9 cellular contexts compared by ENCODE assay signal in the genomic region with DNA sequence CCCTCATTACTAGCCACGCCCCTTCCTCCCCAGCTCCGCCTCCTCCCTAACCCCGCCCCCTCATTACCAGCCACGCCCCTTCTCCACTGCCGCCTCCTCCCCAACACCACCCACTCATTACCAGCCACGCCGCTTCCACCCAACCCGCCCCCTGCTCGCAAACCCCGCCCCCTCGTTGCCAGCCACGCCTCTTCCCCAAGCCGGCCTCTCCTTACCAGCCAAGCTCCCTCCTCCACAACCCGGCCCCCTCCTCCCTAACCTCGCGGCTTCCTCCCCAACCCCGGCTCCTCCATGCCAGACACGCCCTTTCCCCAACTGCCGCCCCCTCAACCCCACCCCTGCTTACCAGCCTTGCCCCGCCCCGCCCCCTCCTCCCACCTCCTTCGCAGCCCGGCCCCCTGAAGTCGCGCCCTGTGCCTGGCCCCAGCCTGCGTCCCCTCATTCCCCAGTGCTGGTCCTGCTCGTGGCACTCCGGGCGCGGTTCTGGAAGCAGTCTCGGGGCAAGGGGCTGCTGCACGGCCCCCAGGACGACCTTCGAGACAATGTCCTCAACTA. TPM values are rescaled to one million over a fixed set of nuclear protein-coding genes. Genes with fewer than 3 reads are reported as not detected.
A peak's percentile ranks its signal among the peaks of the same experiment; 100 is the strongest.
DNase-seq lines count a peak whose midpoint lies in the region; ATAC-seq, FAIRE-seq and TF ChIP-seq lines count a peak whose summit lies in the region.
"Had no signal": no experiment of that assay in that cellular context is flagged by ENCODE, and none has a peak within 500 bp of the region (broad histone marks: within the 10 kb centered on the region; RNA-seq: fewer than 3 reads in every experiment).

No MANE protein-coding gene starts in this region.

- no peak overlapping the region for H3K4me3 Mint-ChIP-seq in T-helper 2 cell treated with Interferon-gamma antibody and Interleukin-4, amounts not matched to agents 5 μg/mL and 100 μg/mL, for 36 hours

- no peaks in the 10 kb centered on the region for H3K4me1 Mint-ChIP-seq in T-helper 2 cell treated with Interferon-gamma antibody and Interleukin-4, amounts not matched to agents 5 μg/mL and 100 μg/mL, for 36 hours (ENCODE audit: low read depth)

- no peak for FAIRE-seq in H54 (lab: Jason Lieb, UNC)

- no peak for TF ChIP-seq POLR2A in H54 (IDR thresholded peaks at IDR 0.05; ENCODE audit: low read depth, low read length)

- no peaks in the 10 kb centered on the region for H3K9me3 Mint-ChIP-seq in T-helper 2 cell treated with Interferon-gamma antibody and Interleukin-4, amounts not matched to agents 5 μg/mL and 100 μg/mL, for 36 hours

- H3K36me3 Mint-ChIP-seq in T-helper 2 cell treated with Interferon-gamma antibody and Interleukin-4, amounts not matched to agents 5 μg/mL and 100 μg/mL, for 36 hours (ENCODE audit: low read depth) = no peaks in the 10 kb centered on the region

- ATAC-seq in HG02973 (IDR thresholded peaks at IDR 0.05; ENCODE audit: unreplicated experiment) = no peak

- no peak overlapping the region for H3K27ac Mint-ChIP-seq in T-helper 2 cell treated with Interferon-gamma antibody and Interleukin-4, amounts not matched to agents 5 μg/mL and 100 μg/mL, for 36 hours

- no peaks in the 10 kb centered on the region for H3K27me3 Mint-ChIP-seq in T-helper 2 cell treated with Interferon-gamma antibody and Interleukin-4, amounts not matched to agents 5 μg/mL and 100 μg/mL, for 36 hours (ENCODE audit: low read depth)

- peak; percentile 92 for DNase-seq in AG08396 (ENCODE audit: low spot score)
- peak; percentile 87 for DNase-seq in H54 (ENCODE audit: insufficient read length, low spot score)
- peak; percentile 51 for DNase-seq in T-helper 2 cell treated with Interferon-gamma antibody and Interleukin-4, amounts not matched to agents 5 μg/mL and 100 μg/mL, for 36 hours (ENCODE audit: low spot score)
- peak; percentile 79 for DNase-seq in fibroblast of peridontal ligament (ENCODE audit: extremely low read depth)
- DNase-seq in pulmonary artery endothelial cell (ENCODE audit: low read depth, low spot score) = peak; percentile 52
- no peak for DNase-seq in kidney glomerular epithelial cell (lab: John Stamatoyannopoulos, UW)
- no peak for DNase-seq in NCI-H1436 treated with DMSO at 0.1 percent for 48 hours (lab: John Stamatoyannopoulos, UW)

RNA-seq across cellular contexts. Expression of a gene that starts 7.2 kb away (rescaled TPM):
- total RNA-seq in pulmonary artery endothelial cell = 0.13 and 0.18 TPM in 2 replicates
- total RNA-seq: activated CD8-positive, alpha-beta memory T cell treated with anti-CD3 and anti-CD28 coated beads for 36 hours had no signal

RNA-seq across cellular contexts. Expression of a gene that starts 21.6 kb away (rescaled TPM):
- total RNA-seq in pulmonary artery endothelial cell = 0.04 and 0.07 TPM in 2 replicates
- total RNA-seq: activated CD8-positive, alpha-beta memory T cell treated with anti-CD3 and anti-CD28 coated beads for 36 hours had no signal

RNA-seq across cellular contexts. Expression of a gene that starts 24.4 kb away (rescaled TPM):
- total RNA-seq in pulmonary artery endothelial cell = 13.7 and 14.0 TPM in 2 replicates

Comparison
In these comparisons a context has a peak if more than half of its experiments do, and no peak if none do; other contexts are left out.
1. DNase-seq: peak in AG08396 (single experiment), H54 (single experiment), T-helper 2 cell treated with Interferon-gamma antibody and Interleukin-4, amounts not matched to agents 5 μg/mL and 100 μg/mL, for 36 hours (single experiment), fibroblast of peridontal ligament (single experiment) and pulmonary artery endothelial cell (single experiment); none in kidney glomerular epithelial cell (single experiment) and NCI-H1436 treated with DMSO at 0.1 percent for 48 hours (single experiment).